9 cellular contexts compared by ENCODE assay signal in genomic region chr3:146218880-146219866, GRCh38. TPM values are rescaled to one million over a fixed set of nuclear protein-coding genes. Genes with fewer than 3 reads are reported as not detected.
A peak's percentile ranks its signal among the peaks of the same experiment; 100 is the strongest.
DNase-seq lines count a peak whose midpoint lies in the region; ATAC-seq, FAIRE-seq and TF ChIP-seq lines count a peak whose summit lies in the region.
"Had no signal": no experiment of that assay in that cellular context is flagged by ENCODE, and none has a peak within 500 bp of the region (broad histone marks: within the 10 kb centered on the region; RNA-seq: fewer than 3 reads in every experiment).

No MANE protein-coding gene starts in this region.

- H3K4me1 Mint-ChIP-seq in HFFc6 (ENCODE audit: low read depth) (peaks cover 39% of the 10 kb centered on the region), astrocyte (ENCODE audit: low read depth, unreplicated experiment) (peaks cover 18% of the 10 kb centered on the region)

- no peak overlapping the region for H3K9ac ChIP-seq in astrocyte (ENCODE audit: low read length)
- no peak overlapping the region for H3K9ac ChIP-seq in kidney (ENCODE audit: low read length in 2 of 2)
- H3K9ac ChIP-seq: BLaER1 treated with 17β-estradiol and CSF1 and Interleukin-3, amounts not matched to agents 10 nM and 100 nM had no signal

- no peak overlapping the region for H3K4me2 ChIP-seq in astrocyte (ENCODE audit: low read length)
- H3K4me2 ChIP-seq: BLaER1 treated with 17β-estradiol and CSF1 and Interleukin-3, amounts not matched to agents 10 nM and 100 nM had no signal

- no peak for ATAC-seq in Panc1
- no peak for ATAC-seq in GM19452 (IDR thresholded peaks at IDR 0.05; ENCODE audit: unreplicated experiment)

- H3K27me3 ChIP-seq in Panc1 (ENCODE audit: control insufficient read depth, insufficient read depth, low read length): no peaks in the 10 kb centered on the region
- H3K27me3 ChIP-seq in astrocyte (ENCODE audit: insufficient read depth, low read length): no peaks in the 10 kb centered on the region
- H3K27me3 ChIP-seq: BLaER1 treated with 17β-estradiol and CSF1 and Interleukin-3, amounts not matched to agents 10 nM and 100 nM had no signal

- 0 out of 2 replicates have a peak, but pooled peaks cover 5% of the 10 kb centered on the region for H3K36me3 Mint-ChIP-seq in HFFc6 (ENCODE audit: low read depth)
- no peaks in the 10 kb centered on the region for H3K36me3 Mint-ChIP-seq in astrocyte (ENCODE audit: low read depth, unreplicated experiment)

- H3K27ac ChIP-seq in Panc1 (ENCODE audit: low read length) (no peak overlapping the region), astrocyte (ENCODE audit: low read depth, low read length) (no peak overlapping the region), kidney (ENCODE audit: low read depth in 2 of 2, low read length in 2 of 2) (no peak overlapping the region)
- H3K27ac ChIP-seq: BLaER1 treated with 17β-estradiol and CSF1 and Interleukin-3, amounts not matched to agents 10 nM and 100 nM had no signal

- no peaks in the 10 kb centered on the region for H3K79me2 ChIP-seq in astrocyte (ENCODE audit: insufficient read depth, low read length)

- peak; percentile 58 for FAIRE-seq in astrocyte (lab: Jason Lieb, UNC)
- peak; percentile 95 for FAIRE-seq in kidney (lab: Jason Lieb, UNC)

- no peaks in the 10 kb centered on the region for H3K9me3 ChIP-seq in Panc1 (ENCODE audit: control insufficient read depth, insufficient read depth, low read depth, low read length)
- H3K9me3 ChIP-seq in astrocyte (ENCODE audit: insufficient read depth, low read depth, low read length): no peaks in the 10 kb centered on the region
- H3K9me3 ChIP-seq in kidney (ENCODE audit: control insufficient read depth in 1 of 2, low read length in 2 of 2): no peaks in the 10 kb centered on the region
- H3K9me3 ChIP-seq: BLaER1 treated with 17β-estradiol and CSF1 and Interleukin-3, amounts not matched to agents 10 nM and 100 nM had no signal

- H3K4me3 ChIP-seq in Panc1 (ENCODE audit: low read depth in 2 of 2, low read length in 2 of 2) (no peak overlapping the region), astrocyte (ENCODE audit: insufficient read depth, low read depth, low read length) (no peak overlapping the region), kidney (ENCODE audit: low read length in 2 of 2) (no peak overlapping the region)
- H3K4me3 ChIP-seq: BLaER1 treated with 17β-estradiol and CSF1 and Interleukin-3, amounts not matched to agents 10 nM and 100 nM had no signal

- H3K4me1 ChIP-seq in Panc1 (ENCODE audit: control insufficient read depth, insufficient read depth, low read length) (peaks cover 8% of the 10 kb centered on the region; the same call in 1 of the 2 replicates), astrocyte (ENCODE audit: insufficient read depth, low read length) (peaks cover 14% of the 10 kb centered on the region), kidney (ENCODE audit: control insufficient read depth in 1 of 2, insufficient read depth in 1 of 2, low read depth in 1 of 2, low read length in 2 of 2) (peaks cover 4 to 14% of the 10 kb centered on the region in 2 donors)
- H3K4me1 ChIP-seq: BLaER1 treated with 17β-estradiol and CSF1 and Interleukin-3, amounts not matched to agents 10 nM and 100 nM had no signal

- no peak overlapping the region for H2AFZ ChIP-seq in astrocyte (ENCODE audit: low read depth, low read length)

- no TSS peak for BruUV-seq in Panc1 (replicated peaks; lab: Mats Ljungman, UMichigan)

- H3K36me3 ChIP-seq in Panc1 (ENCODE audit: control insufficient read depth, insufficient read depth, low read length): no peaks in the 10 kb centered on the region
- H3K36me3 ChIP-seq in astrocyte (ENCODE audit: insufficient read depth, low read length): no peaks in the 10 kb centered on the region
- H3K36me3 ChIP-seq in kidney (ENCODE audit: control insufficient read depth in 1 of 2, insufficient read depth in 2 of 2, low read length in 2 of 2): peaks cover 0 to 6% of the 10 kb centered on the region in 2 donors
- H3K36me3 ChIP-seq: BLaER1 treated with 17β-estradiol and CSF1 and Interleukin-3, amounts not matched to agents 10 nM and 100 nM had no signal

- POLR2A ChIA-PET in Panc1 (lab: Charles Lee): no interaction called here

- no peak overlapping the region for H3K4me3 Mint-ChIP-seq in HFFc6
- H3K4me3 Mint-ChIP-seq in astrocyte (ENCODE audit: unreplicated experiment): no peak overlapping the region

- intact Hi-C loops in Panc1 (cut with micrococcal nuclease; ENCODE audit: unreplicated experiment): loop anchor here (1.0 kb wide), 1 partner anchor 358 kb away; no protein-coding TSS in a partner anchor
- intact Hi-C loops in kidney (cut with DNase I): loop anchor here (5.0 kb wide), 1 partner anchor 108 kb away; no protein-coding TSS in a partner anchor

- no peaks in the 10 kb centered on the region for H3K9me3 Mint-ChIP-seq in HFFc6
- H3K9me3 Mint-ChIP-seq in astrocyte (ENCODE audit: unreplicated experiment): no peaks in the 10 kb centered on the region

- H4K20me1 ChIP-seq in astrocyte (ENCODE audit: insufficient read depth, low read length): no peaks in the 10 kb centered on the region
- H4K20me1 ChIP-seq: BLaER1 treated with 17β-estradiol and CSF1 and Interleukin-3, amounts not matched to agents 10 nM and 100 nM had no signal

- in situ Hi-C loops in Panc1 (cut with HindIII; ENCODE audit: low pct_unique_long_range_greater_than_20kb, low sequenced_read_pairs): no loop called here

- H3K27ac Mint-ChIP-seq in HFFc6: no peak overlapping the region
- no peak overlapping the region for H3K27ac Mint-ChIP-seq in astrocyte (ENCODE audit: unreplicated experiment)

- H3K27me3 Mint-ChIP-seq in HFFc6 (ENCODE audit: insufficient read depth) (no peaks in the 10 kb centered on the region), astrocyte (ENCODE audit: low read depth, unreplicated experiment) (no peaks in the 10 kb centered on the region)

- peak; percentile 1 for DNase-seq in NCI-H1092 treated with DMSO at 0.1 percent for 48 hours (lab: John Stamatoyannopoulos, UW)
- no peak for DNase-seq in NCI-H1092 (lab: John Stamatoyannopoulos, UW)
- no peak for DNase-seq in HFFc6
- no peak for DNase-seq in Panc1 (ENCODE audit: low read depth, low spot score)
- no peak for DNase-seq in astrocyte (ENCODE audit: low read depth)
- no peak for DNase-seq in kidney
- DNase-seq in stimulated activated CD8-positive, alpha-beta memory T cell treated with anti-CD3 and anti-CD28 coated beads, Interleukin-2, amount 100 ng/mL, for 1 hour (ENCODE audit: low read depth in 2 of 2): peak; percentile 7 to 11

- CTCF ChIA-PET in Panc1 (lab: Charles Lee): interaction anchor here (0.6 to 1.0 kb wide), 2 partner anchors 108 to 358 kb away, joined by 4 read pairs; no protein-coding TSS in a partner anchor

- TF ChIP-seq CTCF in HFFc6 (IDR thresholded peaks at IDR 0.05) (peak; percentile 96), Panc1 (IDR thresholded peaks at IDR 0.05) (peak; percentile 73; the same call in 1 of the 2 replicates), astrocyte (IDR thresholded peaks at IDR 0.05; ENCODE audit: insufficient read depth, low read depth, low read length) (peak; percentile 61), kidney (IDR thresholded peaks at IDR 0.05; ENCODE audit: borderline replicate concordance, extremely low read depth, insufficient read depth) (peak; percentile 70)

RNA-seq across cellular contexts. Expression of gene PLSCR4, which starts 31.7 kb away (rescaled TPM):
- total RNA-seq in HFFc6 (2021; fragmentation: NEBNext Ultra II Directional; extraction: Animal tissue kit (Norgen Biotek cat#: 25700)): 10 to 100 TPM in 3 of 6 experiments, 1 to 10 TPM in 3; 6.7 to 11.9 (median 9.8) TPM
- total RNA-seq in Panc1 (2021; ENCODE audit: unreplicated experiment) (3.5 TPM), astrocyte (1.1 and 1.3 TPM in 2 replicates), kidney (33.0 TPM)
- polyA plus RNA-seq in Panc1 (2012; ENCODE audit: insufficient read length): 4.0 TPM
- 11.9 TPM for polyA plus RNA-seq in kidney (ENCODE audit: insufficient read depth, low read depth, low replicate concordance)

RNA-seq across cellular contexts. Expression of gene PLOD2, which starts 58.2 kb away (rescaled TPM):
- 100 to 1,000 TPM; 181 to 358 (median 200) TPM for total RNA-seq in HFFc6 (2021; fragmentation: NEBNext Ultra II Directional; extraction: Animal tissue kit (Norgen Biotek cat#: 25700))
- total RNA-seq in Panc1 (2021; ENCODE audit: unreplicated experiment): 158 TPM
- polyA plus RNA-seq in Panc1 (2012; ENCODE audit: insufficient read length): 81.1 TPM
- 117 and 151 TPM in 2 replicates for total RNA-seq in astrocyte
- 66.0 TPM for total RNA-seq in kidney
- 21.3 TPM for polyA plus RNA-seq in kidney (ENCODE audit: insufficient read depth, low read depth, low replicate concordance)

Comparison
In these comparisons a context has a peak if more than half of its experiments do, and no peak if none do; other contexts are left out.
1. DNase-seq: peak in NCI-H1092 treated with DMSO at 0.1 percent for 48 hours (single experiment) and stimulated activated CD8-positive, alpha-beta memory T cell treated with anti-CD3 and anti-CD28 coated beads, Interleukin-2, amount 100 ng/mL, for 1 hour (2 of 2); none in NCI-H1092 (single experiment), HFFc6 (single experiment), Panc1 (single experiment), astrocyte (single experiment) and kidney (single experiment).
2. Peak in every context shown above with its lines, with median percentiles within 50 percentile points of each other: CTCF ChIP-seq.